Comparison of ENCODE assay signal across 8 cellular contexts in the genomic region with DNA sequence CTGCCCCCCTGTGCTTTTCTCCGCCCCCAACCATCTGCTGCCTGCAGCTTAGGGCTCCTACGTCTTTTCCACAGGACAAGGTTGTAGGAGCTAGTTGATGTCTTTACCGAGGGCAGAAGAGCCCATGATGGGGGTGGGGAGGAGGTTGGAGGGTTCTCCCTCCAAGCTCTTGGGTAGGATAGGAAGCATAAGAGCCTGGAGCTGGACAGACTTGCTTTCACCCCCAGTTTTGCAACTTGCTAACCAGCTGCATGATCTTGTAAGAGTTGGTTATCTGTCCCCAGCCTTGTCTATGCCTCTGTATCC. TPM values are rescaled to one million over a fixed set of nuclear protein-coding genes. Genes with fewer than 3 reads are reported as not detected.
DNase-seq lines count a peak whose midpoint lies in the region; ATAC-seq lines count a peak whose summit lies in the region.

No MANE protein-coding gene starts in this region.

- H3K9me3 Mint-ChIP-seq in activated CD4-positive, alpha-beta memory T cell treated with anti-CD3 and anti-CD28 coated beads, Interleukin-2, amount 10 ng/mL, durations not matched to agents 7 days and 5 days, result no peaks in the 10 kb centered on the region
- H3K9me3 Mint-ChIP-seq in stimulated activated effector memory CD8-positive, alpha-beta T cell treated with anti-CD3 and anti-CD28 coated beads, Interleukin-12 subunit alpha, Interleukin-12 subunit beta, amount 100 ng/mL, for 72 hours, result no peaks in the 10 kb centered on the region

- ATAC-seq in stimulated activated effector memory CD8-positive, alpha-beta T cell treated with anti-CD3 and anti-CD28 coated beads, Interleukin-12 subunit alpha, Interleukin-12 subunit beta, amount 100 ng/mL, for 72 hours, result no peak

- POLR2A ChIA-PET in activated CD4-positive, alpha-beta memory T cell treated with anti-CD3 and anti-CD28 coated beads, Interleukin-2, amount 10 ng/mL, durations not matched to agents 7 days and 5 days (lab: Charles Lee), result interaction anchor here (0.8 to 2.3 kb wide), 7 partner anchors 7 to 52 kb away, joined by 3 to 36 read pairs (median 6); partner anchors contain the start of genes AP2M1, DVL3 and EIF2B5

- H3K4me1 Mint-ChIP-seq in activated CD4-positive, alpha-beta memory T cell treated with anti-CD3 and anti-CD28 coated beads, Interleukin-2, amount 10 ng/mL, durations not matched to agents 7 days and 5 days, result peaks cover 36% of the 10 kb centered on the region
- H3K4me1 Mint-ChIP-seq in stimulated activated effector memory CD8-positive, alpha-beta T cell treated with anti-CD3 and anti-CD28 coated beads, Interleukin-12 subunit alpha, Interleukin-12 subunit beta, amount 100 ng/mL, for 72 hours, result peaks cover 47% of the 10 kb centered on the region

- H3K4me3 ChIP-seq in iPS-11a (ENCODE audit: low read depth, low read length), result peak overlapping the region; percentile 98

- peak overlapping the region; percentile 93 for H3K4me3 Mint-ChIP-seq in activated CD4-positive, alpha-beta memory T cell treated with anti-CD3 and anti-CD28 coated beads, Interleukin-2, amount 10 ng/mL, durations not matched to agents 7 days and 5 days
- peak overlapping the region; percentile 98 for H3K4me3 Mint-ChIP-seq in stimulated activated effector memory CD8-positive, alpha-beta T cell treated with anti-CD3 and anti-CD28 coated beads, Interleukin-12 subunit alpha, Interleukin-12 subunit beta, amount 100 ng/mL, for 72 hours

- H3K27ac Mint-ChIP-seq in activated CD4-positive, alpha-beta memory T cell treated with anti-CD3 and anti-CD28 coated beads, Interleukin-2, amount 10 ng/mL, durations not matched to agents 7 days and 5 days, result no peak overlapping the region
- peak overlapping the region; percentile 97 for H3K27ac Mint-ChIP-seq in stimulated activated effector memory CD8-positive, alpha-beta T cell treated with anti-CD3 and anti-CD28 coated beads, Interleukin-12 subunit alpha, Interleukin-12 subunit beta, amount 100 ng/mL, for 72 hours

- CTCF ChIA-PET in activated CD4-positive, alpha-beta memory T cell treated with anti-CD3 and anti-CD28 coated beads, Interleukin-2, amount 10 ng/mL, durations not matched to agents 7 days and 5 days (lab: Charles Lee), result interaction anchor here (0.7 to 1.8 kb wide), 5 partner anchors 12 to 291 kb away, joined by 3 to 6 read pairs (median 3); partner anchors contain the start of genes ABCC5, DVL3 and EEF1AKMT4

- DNase-seq in DMS 273 (lab: John Stamatoyannopoulos, UW; ENCODE audit: unreplicated experiment) (peak; percentile 73), DMS 273 treated with DMSO at 0.1 percent for 48 hours (lab: John Stamatoyannopoulos, UW) (no peak), kidney glomerular epithelial cell (lab: John Stamatoyannopoulos, UW) (no peak), HK-2 (ENCODE audit: unreplicated experiment) (no peak), NOMO-1 (lab: John Stamatoyannopoulos, UW; ENCODE audit: unreplicated experiment in 2 of 2) (no peak)
- no peak for DNase-seq in activated CD4-positive, alpha-beta memory T cell treated with anti-CD3 and anti-CD28 coated beads, Interleukin-2, amount 10 ng/mL, durations not matched to agents 7 days and 5 days
- no peak for DNase-seq in stimulated activated effector memory CD8-positive, alpha-beta T cell treated with anti-CD3 and anti-CD28 coated beads, Interleukin-12 subunit alpha, Interleukin-12 subunit beta, amount 100 ng/mL, for 72 hours (ENCODE audit: low spot score in 2 of 2)

- peaks cover 68% of the 10 kb centered on the region for H3K36me3 Mint-ChIP-seq in activated CD4-positive, alpha-beta memory T cell treated with anti-CD3 and anti-CD28 coated beads, Interleukin-2, amount 10 ng/mL, durations not matched to agents 7 days and 5 days (ENCODE audit: low read depth)
- peaks cover 94% of the 10 kb centered on the region for H3K36me3 Mint-ChIP-seq in stimulated activated effector memory CD8-positive, alpha-beta T cell treated with anti-CD3 and anti-CD28 coated beads, Interleukin-12 subunit alpha, Interleukin-12 subunit beta, amount 100 ng/mL, for 72 hours

- no peaks in the 10 kb centered on the region for H3K27me3 Mint-ChIP-seq in activated CD4-positive, alpha-beta memory T cell treated with anti-CD3 and anti-CD28 coated beads, Interleukin-2, amount 10 ng/mL, durations not matched to agents 7 days and 5 days

RNA-seq across cellular contexts. Expression of gene ABCF3, which starts 0.9 kb away (rescaled TPM):
- total RNA-seq in activated CD4-positive, alpha-beta memory T cell treated with anti-CD3 and anti-CD28 coated beads, Interleukin-2, amount 10 ng/mL, durations not matched to agents 7 days and 5 days, result 10 to 100 TPM; 53.7 to 60.1 TPM

RNA-seq across cellular contexts. Expression of gene AP2M1, which starts 12.2 kb away (rescaled TPM):
- total RNA-seq in activated CD4-positive, alpha-beta memory T cell treated with anti-CD3 and anti-CD28 coated beads, Interleukin-2, amount 10 ng/mL, durations not matched to agents 7 days and 5 days, result 100 to 1,000 TPM; 206 to 218 TPM

RNA-seq across cellular contexts. Expression of gene DVL3, which starts 31.7 kb away (rescaled TPM):
- 10 to 100 TPM; 33.2 to 40.7 TPM for total RNA-seq in activated CD4-positive, alpha-beta memory T cell treated with anti-CD3 and anti-CD28 coated beads, Interleukin-2, amount 10 ng/mL, durations not matched to agents 7 days and 5 days

RNA-seq across cellular contexts. Expression of gene VWA5B2, which starts 42.5 kb away (rescaled TPM):
- total RNA-seq in activated CD4-positive, alpha-beta memory T cell treated with anti-CD3 and anti-CD28 coated beads, Interleukin-2, amount 10 ng/mL, durations not matched to agents 7 days and 5 days, result not detected

RNA-seq across cellular contexts. Expression of gene EIF2B5, which starts 51.7 kb away (rescaled TPM):
- total RNA-seq in activated CD4-positive, alpha-beta memory T cell treated with anti-CD3 and anti-CD28 coated beads, Interleukin-2, amount 10 ng/mL, durations not matched to agents 7 days and 5 days, result 10 to 100 TPM; 45.9 to 47.8 TPM
